In genomic region chr10:88946200-88946599, GRCh38 we compare ENCODE assay signal across 26 cellular contexts.
"Had no signal": no experiment of that assay in that cellular context is flagged by ENCODE, and none has a peak within 500 bp of the region (broad histone marks: within the 10 kb centered on the region; RNA-seq: fewer than 3 reads in every experiment).

No MANE protein-coding gene starts in this region.

- H3K27me3 Mint-ChIP-seq: effector memory CD8-positive, alpha-beta T cell; memory B cell; naive B cell; stimulated activated naive B cell treated with anti-CD40 and anti-IgM and Interleukin-4, amounts not matched to agents 10 μg/mL and 1 μg/mL and 100 μg/mL, for 72 hours; stimulated activated naive CD8-positive, alpha-beta T cell treated with anti-CD3 and anti-CD28 coated beads, Interleukin-15, amount 100 ng/mL, for 72 hours had no signal

- H3K4me3 ChIP-seq: left ventricle myocardium inferior, lower lobe of right lung, psoas muscle, skin epidermis, upper lobe of right lung had no signal

- DNase-seq: caudate nucleus; cortex of kidney; dorsolateral prefrontal cortex; effector memory CD8-positive, alpha-beta T cell; esophagus squamous epithelium; foreskin fibroblast; immature natural killer cell; kidney; left cardiac atrium; left ventricle myocardium inferior; lower lobe of right lung; midbrain; naive B cell; occipital lobe; psoas muscle; stimulated activated CD4-positive, alpha-beta T cell treated with anti-CD3 and anti-CD28 coated beads, Interleukin-2, amount 100 ng/mL, for 24 hours; stimulated activated CD4-positive, alpha-beta T cell treated with anti-CD3 and anti-CD28 coated beads, Interleukin-4, amount 100 ng/mL, for 4 hours; stimulated activated naive B cell treated with anti-CD40 and anti-IgM and Interleukin-4, amounts not matched to agents 10 μg/mL and 1 μg/mL and 100 μg/mL, for 72 hours; stimulated activated naive CD8-positive, alpha-beta T cell treated with anti-CD3 and anti-CD28 coated beads, Interleukin-15, amount 100 ng/mL, for 72 hours; substantia nigra; upper lobe of right lung had no signal

- ATAC-seq: effector memory CD8-positive, alpha-beta T cell; left cardiac atrium; lower lobe of right lung; psoas muscle; sciatic nerve; stimulated activated naive B cell treated with anti-CD40 and anti-IgM and Interleukin-4, amounts not matched to agents 10 μg/mL and 1 μg/mL and 100 μg/mL, for 72 hours; stimulated activated naive CD8-positive, alpha-beta T cell treated with anti-CD3 and anti-CD28 coated beads, Interleukin-15, amount 100 ng/mL, for 72 hours; upper lobe of right lung had no signal

- H3K4me1 ChIP-seq: psoas muscle, upper lobe of right lung had no signal

- H3K27ac ChIP-seq: dorsolateral prefrontal cortex, epithelial cell of prostate, left ventricle myocardium inferior, lower lobe of right lung, psoas muscle, skin epidermis, upper lobe of right lung had no signal

- H3K27me3 ChIP-seq: dorsolateral prefrontal cortex, esophagus squamous epithelium, upper lobe of right lung had no signal

- H3K4me3 Mint-ChIP-seq: effector memory CD8-positive, alpha-beta T cell; immature natural killer cell; memory B cell; naive B cell; nephron; stimulated activated naive B cell treated with anti-CD40 and anti-IgM and Interleukin-4, amounts not matched to agents 10 μg/mL and 1 μg/mL and 100 μg/mL, for 72 hours; stimulated activated naive CD8-positive, alpha-beta T cell treated with anti-CD3 and anti-CD28 coated beads, Interleukin-15, amount 100 ng/mL, for 72 hours had no signal

- H3K4me1 Mint-ChIP-seq: immature natural killer cell had no signal

- H3K27ac Mint-ChIP-seq: effector memory CD8-positive, alpha-beta T cell; immature natural killer cell; memory B cell; naive B cell; stimulated activated naive B cell treated with anti-CD40 and anti-IgM and Interleukin-4, amounts not matched to agents 10 μg/mL and 1 μg/mL and 100 μg/mL, for 72 hours; stimulated activated naive CD8-positive, alpha-beta T cell treated with anti-CD3 and anti-CD28 coated beads, Interleukin-15, amount 100 ng/mL, for 72 hours had no signal

- H3K9me3 ChIP-seq: esophagus squamous epithelium, left ventricle myocardium inferior, lower lobe of right lung, psoas muscle, upper lobe of right lung had no signal
